Comparison of ENCODE assay signal across 16 cellular contexts in genomic region chr10:9111983-9112382, GRCh38.
DNase-seq lines count a peak whose midpoint lies in the region; ATAC-seq and TF ChIP-seq lines count a peak whose summit lies in the region.
"Had no signal": no experiment of that assay in that cellular context is flagged by ENCODE, and none has a peak within 500 bp of the region (broad histone marks: within the 10 kb centered on the region; RNA-seq: fewer than 3 reads in every experiment).

No MANE protein-coding gene starts in this region.

- no peaks in the 10 kb centered on the region for H3K36me3 ChIP-seq in WERI-Rb-1
- H3K36me3 ChIP-seq: BLaER1 had no signal

- H3K27ac Mint-ChIP-seq in stimulated activated effector memory CD8-positive, alpha-beta T cell treated with anti-CD3 and anti-CD28 coated beads, Interleukin-12 subunit alpha, Interleukin-12 subunit beta, amount 100 ng/mL, for 72 hours: no peak overlapping the region
- H3K27ac Mint-ChIP-seq in stimulated activated naive B cell treated with anti-CD40 and anti-IgM and Interleukin-4, amounts not matched to agents 10 μg/mL and 1 μg/mL and 100 μg/mL, for 72 hours: no peak overlapping the region
- H3K27ac Mint-ChIP-seq: CD8-positive, alpha-beta T cell; H9 had no signal

- H3K27me3 ChIP-seq in WERI-Rb-1 (ENCODE audit: insufficient read depth, low read depth, severe bottlenecking): no peaks in the 10 kb centered on the region
- H3K27me3 ChIP-seq: BLaER1 had no signal

- H3K9me3 Mint-ChIP-seq in stimulated activated effector memory CD8-positive, alpha-beta T cell treated with anti-CD3 and anti-CD28 coated beads, Interleukin-12 subunit alpha, Interleukin-12 subunit beta, amount 100 ng/mL, for 72 hours: no peaks in the 10 kb centered on the region
- H3K9me3 Mint-ChIP-seq in stimulated activated naive B cell treated with anti-CD40 and anti-IgM and Interleukin-4, amounts not matched to agents 10 μg/mL and 1 μg/mL and 100 μg/mL, for 72 hours: no peaks in the 10 kb centered on the region
- H3K9me3 Mint-ChIP-seq: CD8-positive, alpha-beta T cell; H9 had no signal

- H3K4me1 Mint-ChIP-seq in stimulated activated effector memory CD8-positive, alpha-beta T cell treated with anti-CD3 and anti-CD28 coated beads, Interleukin-12 subunit alpha, Interleukin-12 subunit beta, amount 100 ng/mL, for 72 hours: no peaks in the 10 kb centered on the region
- H3K4me1 Mint-ChIP-seq in stimulated activated naive B cell treated with anti-CD40 and anti-IgM and Interleukin-4, amounts not matched to agents 10 μg/mL and 1 μg/mL and 100 μg/mL, for 72 hours: no peaks in the 10 kb centered on the region
- H3K4me1 Mint-ChIP-seq: H9 had no signal

- ATAC-seq in stimulated activated effector memory CD8-positive, alpha-beta T cell treated with anti-CD3 and anti-CD28 coated beads, Interleukin-12 subunit alpha, Interleukin-12 subunit beta, amount 100 ng/mL, for 72 hours: no peak
- ATAC-seq in stimulated activated naive B cell treated with anti-CD40 and anti-IgM and Interleukin-4, amounts not matched to agents 10 μg/mL and 1 μg/mL and 100 μg/mL, for 72 hours (replicated peaks): no peak
- ATAC-seq in stimulated activated naive CD8-positive, alpha-beta T cell treated with anti-CD3 and anti-CD28 coated beads, Interleukin-15, Interleukin-2, amounts not matched to agents 100 U/mL and 50 U/mL, for 24 hours: no peak
- ATAC-seq: CD8-positive, alpha-beta T cell; K562 had no signal

- H3K9me3 ChIP-seq in WERI-Rb-1 (ENCODE audit: severe bottlenecking): no peaks in the 10 kb centered on the region
- H3K9me3 ChIP-seq: BLaER1 had no signal

- peak; percentile 0 to 13 for DNase-seq in NCI-H526 (lab: John Stamatoyannopoulos, UW)
- no peak for DNase-seq in NCI-H526 treated with DMSO at 0.1 percent for 48 hours (lab: John Stamatoyannopoulos, UW)
- peak; percentile 33 for DNase-seq in HT-29 (ENCODE audit: low spot score)
- DNase-seq in WERI-Rb-1: peak; percentile 7
- no peak for DNase-seq in stimulated activated effector memory CD8-positive, alpha-beta T cell treated with anti-CD3 and anti-CD28 coated beads, Interleukin-12 subunit alpha, Interleukin-12 subunit beta, amount 100 ng/mL, for 72 hours (ENCODE audit: low spot score in 2 of 2)
- no peak for DNase-seq in stimulated activated naive B cell treated with anti-CD40 and anti-IgM and Interleukin-4, amounts not matched to agents 10 μg/mL and 1 μg/mL and 100 μg/mL, for 72 hours
- no peak for DNase-seq in stimulated activated naive CD8-positive, alpha-beta T cell treated with anti-CD3 and anti-CD28 coated beads, Interleukin-15, Interleukin-2, amounts not matched to agents 100 U/mL and 50 U/mL, for 24 hours
- DNase-seq: 8988T; Calu3; CD8-positive, alpha-beta T cell; DMS79 treated with DMSO at 0.1 percent for 48 hours; GF-D8; H9; IMR-90 had no signal

- no peak for TF ChIP-seq CTCF in WERI-Rb-1 (IDR thresholded peaks at IDR 0.05; ENCODE audit: low read depth, low read length)

- no peak overlapping the region for H3K4me3 Mint-ChIP-seq in stimulated activated effector memory CD8-positive, alpha-beta T cell treated with anti-CD3 and anti-CD28 coated beads, Interleukin-12 subunit alpha, Interleukin-12 subunit beta, amount 100 ng/mL, for 72 hours
- no peak overlapping the region for H3K4me3 Mint-ChIP-seq in stimulated activated naive B cell treated with anti-CD40 and anti-IgM and Interleukin-4, amounts not matched to agents 10 μg/mL and 1 μg/mL and 100 μg/mL, for 72 hours
- H3K4me3 Mint-ChIP-seq: CD8-positive, alpha-beta T cell; H9 had no signal

- H3K36me3 Mint-ChIP-seq in stimulated activated effector memory CD8-positive, alpha-beta T cell treated with anti-CD3 and anti-CD28 coated beads, Interleukin-12 subunit alpha, Interleukin-12 subunit beta, amount 100 ng/mL, for 72 hours: no peaks in the 10 kb centered on the region
- no peaks in the 10 kb centered on the region for H3K36me3 Mint-ChIP-seq in stimulated activated naive B cell treated with anti-CD40 and anti-IgM and Interleukin-4, amounts not matched to agents 10 μg/mL and 1 μg/mL and 100 μg/mL, for 72 hours
- H3K36me3 Mint-ChIP-seq: CD8-positive, alpha-beta T cell had no signal

- H3K27ac ChIP-seq in WERI-Rb-1: no peak overlapping the region
- H3K27ac ChIP-seq: BLaER1 had no signal

- H3K27me3 Mint-ChIP-seq in stimulated activated naive B cell treated with anti-CD40 and anti-IgM and Interleukin-4, amounts not matched to agents 10 μg/mL and 1 μg/mL and 100 μg/mL, for 72 hours: no peaks in the 10 kb centered on the region

- no peak overlapping the region for H3K4me3 ChIP-seq in WERI-Rb-1 (ENCODE audit: low read depth, low read length)
- H3K4me3 ChIP-seq: BLaER1, K562 had no signal

Comparison
In these comparisons a context has a peak if more than half of its experiments do, and no peak if none do; other contexts are left out.
1. DNase-seq: peak in NCI-H526 (2 of 2), HT-29 (single experiment) and WERI-Rb-1 (single experiment); none in NCI-H526 treated with DMSO at 0.1 percent for 48 hours (single experiment), stimulated activated effector memory CD8-positive, alpha-beta T cell treated with anti-CD3 and anti-CD28 coated beads, Interleukin-12 subunit alpha, Interleukin-12 subunit beta, amount 100 ng/mL, for 72 hours (0 of 2), stimulated activated naive B cell treated with anti-CD40 and anti-IgM and Interleukin-4, amounts not matched to agents 10 μg/mL and 1 μg/mL and 100 μg/mL, for 72 hours (single experiment) and stimulated activated naive CD8-positive, alpha-beta T cell treated with anti-CD3 and anti-CD28 coated beads, Interleukin-15, Interleukin-2, amounts not matched to agents 100 U/mL and 50 U/mL, for 24 hours (single experiment).